ENCODE assay signal across 22 cellular contexts in the genomic region with DNA sequence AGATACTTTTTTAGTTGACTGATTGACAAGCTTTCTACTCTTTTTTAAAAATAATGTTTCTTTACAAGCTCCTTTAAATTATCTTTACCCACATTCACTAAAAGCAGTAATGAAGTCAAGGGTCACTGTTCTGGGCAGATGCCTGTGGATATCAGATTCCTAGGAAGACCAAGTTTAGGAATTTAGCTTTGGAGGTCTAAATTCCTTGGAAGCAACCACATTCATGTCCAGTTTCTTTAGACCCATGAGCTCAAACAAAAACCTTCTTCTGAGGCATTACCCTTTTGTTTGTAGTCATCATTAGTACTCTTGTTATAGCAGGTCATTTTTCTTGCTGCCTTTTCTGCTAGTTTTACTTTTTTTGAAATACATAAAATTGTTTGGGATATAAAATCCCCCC.
"Had no signal": no experiment of that assay in that cellular context is flagged by ENCODE, and none has a peak within 500 bp of the region (broad histone marks: within the 10 kb centered on the region; RNA-seq: fewer than 3 reads in every experiment).

No MANE protein-coding gene starts in this region.

- H3K27me3 ChIP-seq: gastrocnemius medialis, neural progenitor cell, right lobe of liver, spleen, tibial nerve had no signal

- DNase-seq: effector memory CD4-positive, alpha-beta T cell; gastrocnemius medialis; immature natural killer cell; left colon; mammary epithelial cell; mucosa of descending colon; occipital lobe; retina; right lobe of liver; spleen; stimulated activated CD4-positive, alpha-beta T cell treated with anti-CD3 and anti-CD28 coated beads, Interleukin-15, amount 100 ng/mL, for 24 hours; stimulated activated CD4-positive, alpha-beta T cell treated with anti-CD3 and anti-CD28 coated beads, Interleukin-1b, Interleukin-23, amount 100 ng/mL, for 48 hours; stimulated activated CD4-positive, alpha-beta T cell treated with anti-CD3 and anti-CD28 coated beads, Interleukin-4, amount 100 ng/mL, for 24 hours had no signal

- H3K27ac Mint-ChIP-seq: immature natural killer cell; natural killer cell treated with Interleukin-12 subunit alpha and Interleukin-12 subunit beta and Interleukin-15 and Interleukin-18, amount 100 ng/mL, for 72 hours; neural progenitor cell; stimulated activated memory B cell treated with anti-CD40 and anti-IgM and Interleukin-4, amounts not matched to agents 10 μg/mL and 1 μg/mL and 100 μg/mL, for 72 hours; stimulated activated naive CD8-positive, alpha-beta T cell treated with anti-CD3 and anti-CD28 coated beads, Interleukin-15, Interleukin-2, amounts not matched to agents 100 ng/mL and 50 ng/mL, for 24 hours had no signal

- H3K27me3 Mint-ChIP-seq: central memory CD8-positive, alpha-beta T cell; natural killer cell treated with Interleukin-12 subunit alpha and Interleukin-12 subunit beta and Interleukin-15 and Interleukin-18, amount 100 ng/mL, for 72 hours; stimulated activated memory B cell treated with anti-CD40 and anti-IgM and Interleukin-4, amounts not matched to agents 10 μg/mL and 1 μg/mL and 100 μg/mL, for 72 hours; stimulated activated naive CD8-positive, alpha-beta T cell treated with anti-CD3 and anti-CD28 coated beads, Interleukin-15, Interleukin-2, amounts not matched to agents 100 ng/mL and 50 ng/mL, for 24 hours had no signal

- ATAC-seq: esophagus mucosa; gastrocnemius medialis; left colon; mucosa of descending colon; natural killer cell treated with Interleukin-12 subunit alpha and Interleukin-12 subunit beta and Interleukin-15 and Interleukin-18, amount 100 ng/mL, for 72 hours; right lobe of liver; stimulated activated memory B cell treated with anti-CD40 and anti-IgM and Interleukin-4, amounts not matched to agents 10 μg/mL and 1 μg/mL and 100 μg/mL, for 72 hours had no signal

- H3K4me1 ChIP-seq: gastrocnemius medialis, neural progenitor cell, parathyroid adenoma, prostate gland, right lobe of liver, spleen, tibial nerve had no signal

- H3K27ac ChIP-seq: gastrocnemius medialis, neural progenitor cell, parathyroid adenoma, prostate gland, right lobe of liver, spleen, tibial nerve had no signal

- H3K4me3 ChIP-seq: gastrocnemius medialis, mucosa of descending colon, neural progenitor cell, prostate gland, right lobe of liver, spleen, tibial nerve had no signal

- H3K9me3 ChIP-seq: gastrocnemius medialis, mucosa of descending colon, prostate gland, right lobe of liver, spleen, tibial nerve had no signal

- H3K36me3 Mint-ChIP-seq: immature natural killer cell; natural killer cell treated with Interleukin-12 subunit alpha and Interleukin-12 subunit beta and Interleukin-15 and Interleukin-18, amount 100 ng/mL, for 72 hours; neural progenitor cell; stimulated activated memory B cell treated with anti-CD40 and anti-IgM and Interleukin-4, amounts not matched to agents 10 μg/mL and 1 μg/mL and 100 μg/mL, for 72 hours had no signal

- H3K4me3 Mint-ChIP-seq: central memory CD8-positive, alpha-beta T cell; immature natural killer cell; natural killer cell treated with Interleukin-12 subunit alpha and Interleukin-12 subunit beta and Interleukin-15 and Interleukin-18, amount 100 ng/mL, for 72 hours; neural progenitor cell; stimulated activated memory B cell treated with anti-CD40 and anti-IgM and Interleukin-4, amounts not matched to agents 10 μg/mL and 1 μg/mL and 100 μg/mL, for 72 hours; stimulated activated naive CD8-positive, alpha-beta T cell treated with anti-CD3 and anti-CD28 coated beads, Interleukin-15, Interleukin-2, amounts not matched to agents 100 ng/mL and 50 ng/mL, for 24 hours had no signal

- H3K36me3 ChIP-seq: gastrocnemius medialis, neural progenitor cell, prostate gland, right lobe of liver, spleen, tibial nerve had no signal

- H3K4me1 Mint-ChIP-seq: central memory CD8-positive, alpha-beta T cell; immature natural killer cell; stimulated activated memory B cell treated with anti-CD40 and anti-IgM and Interleukin-4, amounts not matched to agents 10 μg/mL and 1 μg/mL and 100 μg/mL, for 72 hours had no signal
